ENCODE assay signal across 1 cellular context in the genomic region with DNA sequence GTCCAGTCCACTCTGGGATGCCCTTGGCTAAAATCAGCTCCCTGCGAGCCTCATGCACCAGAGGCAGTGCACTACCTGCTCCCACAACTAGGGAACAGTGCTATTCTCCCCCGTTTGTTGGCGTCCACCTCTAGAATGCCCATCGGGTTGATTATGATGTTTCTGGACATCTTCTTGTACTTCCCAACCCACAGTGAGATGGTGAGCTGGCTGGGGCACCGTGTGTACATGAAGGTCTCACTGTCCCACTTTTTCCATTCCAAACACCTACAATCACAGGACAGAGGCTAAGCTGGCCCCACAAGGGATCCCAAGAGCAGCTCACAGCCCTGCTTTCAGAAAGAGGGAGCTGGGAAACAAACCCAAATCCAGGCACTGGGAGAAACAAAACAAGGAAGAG.
TF ChIP-seq lines count a peak whose summit lies in the region.

No MANE protein-coding gene starts in this region.

TF ChIP-seq in H1, 55 proteins besides CTCF, POLR2A, EP300 and RAD21 (continued from another document):
- TF ChIP-seq, protein P1, sequence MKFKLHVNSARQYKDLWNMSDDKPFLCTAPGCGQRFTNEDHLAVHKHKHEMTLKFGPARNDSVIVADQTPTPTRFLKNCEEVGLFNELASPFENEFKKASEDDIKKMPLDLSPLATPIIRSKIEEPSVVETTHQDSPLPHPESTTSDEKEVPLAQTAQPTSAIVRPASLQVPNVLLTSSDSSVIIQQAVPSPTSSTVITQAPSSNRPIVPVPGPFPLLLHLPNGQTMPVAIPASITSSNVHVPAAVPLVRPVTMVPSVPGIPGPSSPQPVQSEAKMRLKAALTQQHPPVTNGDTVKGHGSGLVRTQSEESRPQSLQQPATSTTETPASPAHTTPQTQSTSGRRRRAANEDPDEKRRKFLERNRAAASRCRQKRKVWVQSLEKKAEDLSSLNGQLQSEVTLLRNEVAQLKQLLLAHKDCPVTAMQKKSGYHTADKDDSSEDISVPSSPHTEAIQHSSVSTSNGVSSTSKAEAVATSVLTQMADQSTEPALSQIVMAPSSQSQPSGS (IDR thresholded peaks at IDR 0.05; ENCODE audit: low read length), result no peak
